In the genomic region with DNA sequence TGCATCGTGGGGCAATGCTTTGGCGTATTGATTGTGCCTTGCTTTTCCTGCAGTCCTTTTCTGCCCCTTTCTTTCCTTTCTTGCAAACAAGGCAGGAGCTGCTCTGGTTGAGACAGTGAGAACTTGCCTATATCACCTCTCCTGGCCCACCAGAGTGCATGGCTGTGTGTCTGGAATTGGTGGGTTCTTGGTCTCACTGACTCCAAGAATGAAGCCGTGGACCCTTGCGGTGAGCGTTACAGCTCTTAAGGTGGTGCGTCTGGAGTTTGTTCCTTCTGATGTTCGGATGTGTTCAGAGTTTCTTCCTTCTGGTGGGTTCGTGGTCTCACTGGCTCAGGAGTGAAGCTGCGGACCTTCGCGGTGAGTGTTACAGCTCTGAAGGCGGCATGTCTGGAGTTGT, we compare ENCODE assay signal across 8 cellular contexts. TPM values are rescaled to one million over a fixed set of nuclear protein-coding genes. Genes with fewer than 3 reads are reported as not detected.
"Had no signal": no experiment of that assay in that cellular context is flagged by ENCODE, and none has a peak within 500 bp of the region (broad histone marks: within the 10 kb centered on the region; RNA-seq: fewer than 3 reads in every experiment).

No MANE protein-coding gene starts in this region.

RNA-seq across cellular contexts. Expression of a gene that starts 7.1 kb away (rescaled TPM):
- total RNA-seq: HT-29, LHCN-M2, MCF 10A, OCI-LY7, PC-3, Right ventricle myocardium inferior, RPMI7951, SJCRH30 had no signal

RNA-seq across cellular contexts. Expression of a gene that starts 39.3 kb away (rescaled TPM):
- total RNA-seq: MCF 10A, OCI-LY7, PC-3, RPMI7951 had no signal
